ENCODE assay signal across 10 cellular contexts in the genomic region with DNA sequence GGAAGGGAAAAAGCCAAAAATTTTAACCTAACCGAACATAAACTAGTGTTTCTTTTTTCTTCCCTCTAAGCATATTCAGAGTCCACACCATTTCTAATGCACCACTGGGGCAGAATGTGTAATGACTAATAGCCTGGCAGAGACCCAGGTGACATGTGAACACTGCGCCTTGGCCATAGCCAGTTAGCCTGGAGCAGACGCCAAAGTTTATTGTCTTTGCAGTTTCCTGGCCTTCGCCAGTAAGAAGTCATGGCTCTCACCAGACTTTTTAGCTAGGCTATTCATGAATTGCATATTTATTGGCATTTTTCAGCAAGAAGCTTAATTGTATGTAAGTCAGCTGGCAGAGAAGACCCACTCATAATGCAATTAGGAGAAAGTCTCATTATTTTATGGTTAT.
DNase-seq lines count a peak whose midpoint lies in the region; ATAC-seq and TF ChIP-seq lines count a peak whose summit lies in the region.
"Had no signal": no experiment of that assay in that cellular context is flagged by ENCODE, and none has a peak within 500 bp of the region (broad histone marks: within the 10 kb centered on the region; RNA-seq: fewer than 3 reads in every experiment).

No MANE protein-coding gene starts in this region.

- no peak for ATAC-seq in GM19467 (IDR thresholded peaks at IDR 0.05; ENCODE audit: unreplicated experiment)

- TF ChIP-seq POLR2A in adrenal gland (IDR thresholded peaks at IDR 0.05), result no peak
- TF ChIP-seq POLR2A in esophagus squamous epithelium (IDR thresholded peaks at IDR 0.05), result no peak

- intact Hi-C loops in adrenal gland (cut with DNase I), result no loop called here
- intact Hi-C loops in esophagus squamous epithelium (cut with DNase I), result no loop called here

- H3K27me3 ChIP-seq in adrenal gland (no peaks in the 10 kb centered on the region), esophagus squamous epithelium (no peaks in the 10 kb centered on the region)

- TF ChIP-seq CTCF in adrenal gland (IDR thresholded peaks at IDR 0.05) (no peak), GM13976 (IDR thresholded peaks at IDR 0.05; ENCODE audit: borderline replicate concordance, control extremely low read depth, extremely low read depth, insufficient read depth, missing control alignments) (no peak), esophagus squamous epithelium (IDR thresholded peaks at IDR 0.05) (no peak)

- no peak overlapping the region for H3K4me3 ChIP-seq in adrenal gland
- no peak overlapping the region for H3K4me3 ChIP-seq in skeletal muscle cell (ENCODE audit: low read depth, low read length)
- no peak overlapping the region for H3K4me3 ChIP-seq in esophagus squamous epithelium

- no peak overlapping the region for H3K27ac ChIP-seq in adrenal gland
- no peak overlapping the region for H3K27ac ChIP-seq in esophagus squamous epithelium

- H3K9me3 ChIP-seq in adrenal gland (replicated peaks in 1 of 3) (no peaks in the 10 kb centered on the region), esophagus squamous epithelium (no peaks in the 10 kb centered on the region)

- H3K36me3 ChIP-seq in adrenal gland (replicated peaks in 1 of 2) (no peaks in the 10 kb centered on the region), esophagus squamous epithelium (no peaks in the 10 kb centered on the region)

- peak; percentile 32 for DNase-seq in GM03348 (ENCODE audit: low spot score)
- peak; percentile 57 to 81 (median 79) for DNase-seq in adrenal gland
- DNase-seq in glomerular endothelial cell (ENCODE audit: extremely low read depth, low read depth, low spot score), result peak; percentile 84
- peak; percentile 80 for DNase-seq in skeletal muscle cell (ENCODE audit: low read depth)
- DNase-seq in GM13976 (ENCODE audit: low spot score), result no peak
- no peak for DNase-seq in esophagus squamous epithelium (lab: John Stamatoyannopoulos, UW)
- no peak for DNase-seq in mesenteric fat pad (ENCODE audit: low spot score)
- DNase-seq: activated CD4-positive, alpha-beta T cell treated with anti-CD3 and anti-CD28 coated beads, Interleukin-2, amount 50 U/mL, for 1 hour; NCI-H2107 had no signal

- WGBS in adrenal gland, 4 donors, result 35 to 50% (median 47%) methylated on average over 4 of the region's 4 CpGs
- 11 to 30% methylated on average over 4 of the region's 4 CpGs for WGBS in esophagus squamous epithelium, 2 donors

- in situ Hi-C loops in GM13976 (cut with MboI; ENCODE audit: low sequenced_read_pairs, unreplicated experiment), result no loop called here

- H3K4me1 ChIP-seq in adrenal gland (replicated peaks in 1 of 2) (no peaks in the 10 kb centered on the region), esophagus squamous epithelium (peaks cover 0 to 13% (median 3%) of the 10 kb centered on the region in 3 donors)

Comparison
In these comparisons a context has a peak if more than half of its experiments do, and no peak if none do; other contexts are left out.
1. DNase-seq: peak in GM03348 (single experiment), adrenal gland (7 of 7), glomerular endothelial cell (single experiment) and skeletal muscle cell (single experiment); none in GM13976 (single experiment), esophagus squamous epithelium (single experiment) and mesenteric fat pad (single experiment).